Comparison of ENCODE assay signal across 1 cellular context in genomic region chr17:73278049-73278464, GRCh38.
A peak's percentile ranks its signal among the peaks of the same experiment; 100 is the strongest.
TF ChIP-seq lines count a peak whose summit lies in the region.

No MANE protein-coding gene starts in this region.

TF ChIP-seq in HepG2, 621 proteins besides CTCF, POLR2A, EP300 and RAD21 (continued from another document):
- TF ChIP-seq ZSCAN20 (CRISPR knock-in tag; IDR thresholded peaks at IDR 0.05; ENCODE audit: borderline replicate concordance) (peak; percentile 64; the same call in 1 of the 2 replicates), ZBTB43 (CRISPR knock-in tag; conservative IDR thresholded peaks at IDR 0.05) (no peak), E2F1 (CRISPR knock-in tag; IDR thresholded peaks at IDR 0.05) (no peak; the same call in 1 of the 2 replicates), TFDP2 (CRISPR knock-in tag; IDR thresholded peaks at IDR 0.05) (no peak; the same call in 1 of the 2 replicates), SRY (CRISPR knock-in tag; IDR thresholded peaks at IDR 0.05) (no peak), ZBTB44 (CRISPR knock-in tag; IDR thresholded peaks at IDR 0.05) (no peak), ZMAT3 (CRISPR knock-in tag; conservative IDR thresholded peaks at IDR 0.05) (no peak), KDM5A (IDR thresholded peaks at IDR 0.05; ENCODE audit: borderline replicate concordance, low read length) (no peak), SMAD9 (CRISPR knock-in tag; IDR thresholded peaks at IDR 0.05) (no peak), ISX (CRISPR knock-in tag; conservative IDR thresholded peaks at IDR 0.05) (no peak), PAWR (CRISPR knock-in tag; IDR thresholded peaks at IDR 0.05; ENCODE audit: borderline replicate concordance) (no peak), KLF11 (CRISPR knock-in tag; IDR thresholded peaks at IDR 0.05) (no peak), ZNF546 (CRISPR knock-in tag; conservative IDR thresholded peaks at IDR 0.05) (no peak), ATM (IDR thresholded peaks at IDR 0.05; ENCODE audit: borderline replicate concordance) (no peak), ZEB1 (IDR thresholded peaks at IDR 0.05; ENCODE audit: insufficient replicate concordance, low read depth) (no peak), ATF1 (CRISPR knock-in tag; IDR thresholded peaks at IDR 0.05) (no peak), GTF3A (CRISPR knock-in tag; conservative IDR thresholded peaks at IDR 0.05) (0 out of 2 replicates have a peak, but pooled peaks have one; percentile 77), TRIM22 (IDR thresholded peaks at IDR 0.05) (no peak), TERF1 (CRISPR knock-in tag; IDR thresholded peaks at IDR 0.05) (no peak), ZNF225 (CRISPR knock-in tag; IDR thresholded peaks at IDR 0.05) (no peak), TP53 (CRISPR knock-in tag; conservative IDR thresholded peaks at IDR 0.05) (0 out of 2 replicates have a peak, but pooled peaks have one; percentile 61), NFE2L1 (CRISPR knock-in tag; IDR thresholded peaks at IDR 0.05; ENCODE audit: borderline replicate concordance) (no peak)
- TF ChIP-seq, protein P1, sequence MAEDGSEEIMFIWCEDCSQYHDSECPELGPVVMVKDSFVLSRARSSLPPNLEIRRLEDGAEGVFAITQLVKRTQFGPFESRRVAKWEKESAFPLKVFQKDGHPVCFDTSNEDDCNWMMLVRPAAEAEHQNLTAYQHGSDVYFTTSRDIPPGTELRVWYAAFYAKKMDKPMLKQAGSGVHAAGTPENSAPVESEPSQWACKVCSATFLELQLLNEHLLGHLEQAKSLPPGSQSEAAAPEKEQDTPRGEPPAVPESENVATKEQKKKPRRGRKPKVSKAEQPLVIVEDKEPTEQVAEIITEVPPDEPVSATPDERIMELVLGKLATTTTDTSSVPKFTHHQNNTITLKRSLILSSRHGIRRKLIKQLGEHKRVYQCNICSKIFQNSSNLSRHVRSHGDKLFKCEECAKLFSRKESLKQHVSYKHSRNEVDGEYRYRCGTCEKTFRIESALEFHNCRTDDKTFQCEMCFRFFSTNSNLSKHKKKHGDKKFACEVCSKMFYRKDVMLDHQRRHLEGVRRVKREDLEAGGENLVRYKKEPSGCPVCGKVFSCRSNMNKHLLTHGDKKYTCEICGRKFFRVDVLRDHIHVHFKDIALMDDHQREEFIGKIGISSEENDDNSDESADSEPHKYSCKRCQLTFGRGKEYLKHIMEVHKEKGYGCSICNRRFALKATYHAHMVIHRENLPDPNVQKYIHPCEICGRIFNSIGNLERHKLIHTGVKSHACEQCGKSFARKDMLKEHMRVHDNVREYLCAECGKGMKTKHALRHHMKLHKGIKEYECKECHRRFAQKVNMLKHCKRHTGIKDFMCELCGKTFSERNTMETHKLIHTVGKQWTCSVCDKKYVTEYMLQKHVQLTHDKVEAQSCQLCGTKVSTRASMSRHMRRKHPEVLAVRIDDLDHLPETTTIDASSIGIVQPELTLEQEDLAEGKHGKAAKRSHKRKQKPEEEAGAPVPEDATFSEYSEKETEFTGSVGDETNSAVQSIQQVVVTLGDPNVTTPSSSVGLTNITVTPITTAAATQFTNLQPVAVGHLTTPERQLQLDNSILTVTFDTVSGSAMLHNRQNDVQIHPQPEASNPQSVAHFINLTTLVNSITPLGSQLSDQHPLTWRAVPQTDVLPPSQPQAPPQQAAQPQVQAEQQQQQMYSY (CRISPR knock-in tag; IDR thresholded peaks at IDR 0.05): no peak
TF ChIP-seq in HepG2: peak in this region for 154.
